Comparison of ENCODE assay signal across 32 cellular contexts in genomic region chr2:181698230-181698629, GRCh38. TPM values are rescaled to one million over a fixed set of nuclear protein-coding genes. Genes with fewer than 3 reads are reported as not detected.
"Had no signal": no experiment of that assay in that cellular context is flagged by ENCODE, and none has a peak within 500 bp of the region (broad histone marks: within the 10 kb centered on the region; RNA-seq: fewer than 3 reads in every experiment).

No MANE protein-coding gene starts in this region.

- H3K36me3 ChIP-seq: ascending aorta, cardiac muscle cell, MG63 had no signal

- H3K9me3 Mint-ChIP-seq: activated naive CD4-positive, alpha-beta T cell treated with anti-CD3 and anti-CD28 coated beads, Interleukin-2, amount 50 U/mL, for 24 hours; central memory CD8-positive, alpha-beta T cell had no signal

- H2AFZ ChIP-seq: PC-9 had no signal

- FAIRE-seq: RCC 7860 had no signal

- H3K27ac Mint-ChIP-seq: activated CD4-positive, alpha-beta T cell treated with anti-CD3 and anti-CD28 coated beads for 36 hours; activated CD4-positive, alpha-beta T cell treated with anti-CD3 and anti-CD28 coated beads, Interleukin-2, amount 10 ng/mL, durations not matched to agents 7 days and 5 days; activated CD8-positive, alpha-beta T cell treated with anti-CD3 and anti-CD28 coated beads, Interleukin-2, amount 10 ng/mL, durations not matched to agents 7 days and 5 days; activated naive CD4-positive, alpha-beta T cell treated with anti-CD3 and anti-CD28 coated beads, Interleukin-2, amount 50 U/mL, for 24 hours; activated naive CD8-positive, alpha-beta T cell treated with anti-CD3 and anti-CD28 coated beads, Interleukin-2, amount 10 ng/mL, durations not matched to agents 7 days and 5 days; activated T-cell treated with anti-CD3 and anti-CD28 coated beads, Interleukin-2, amount 50 U/mL, for 24 hours; activated T-helper 2 cell treated with anti-CD3 and anti-CD28 coated beads, Interferon-gamma antibody, Interleukin-2, Interleukin-4, amounts not matched to agents 10 μg/mL and 5 μg/mL and 100 μg/mL, durations not matched to agents 14 hours and 24 hours and 36 hours; WTC11 had no signal

- H3K27me3 ChIP-seq: ascending aorta had no signal

- H3K27ac ChIP-seq: ascending aorta, cardiac muscle cell, PC-9, RWPE1 had no signal

- DNase-seq: activated CD4-positive, alpha-beta T cell treated with anti-CD3 and anti-CD28 coated beads for 36 hours; activated CD4-positive, alpha-beta T cell treated with anti-CD3 and anti-CD28 coated beads, Interleukin-2, amount 10 ng/mL, durations not matched to agents 7 days and 5 days; activated CD4-positive, alpha-beta T cell treated with anti-CD3 and anti-CD28 coated beads, Interleukin-2, amount 50 U/mL, for 48 hours; activated CD8-positive, alpha-beta T cell treated with anti-CD3 and anti-CD28 coated beads, Interleukin-2, amount 10 ng/mL, durations not matched to agents 7 days and 5 days; activated gamma-delta T cell; activated naive CD4-positive, alpha-beta T cell treated with Interleukin-2 at 50 U/mL for 16 hours; activated naive CD8-positive, alpha-beta T cell treated with anti-CD3 and anti-CD28 coated beads, Interleukin-2, amount 10 ng/mL, durations not matched to agents 7 days and 5 days; activated T-cell treated with anti-CD3 and anti-CD28 coated beads, Interleukin-2, amount 50 U/mL, for 24 hours; amygdala; MG63; NCI-H1092; NCI-H1436 treated with DMSO at 0.1 percent for 48 hours; NCI-H1694 treated with DMSO at 0.1 percent for 48 hours; NCI-H2029; NCI-H345; NCI-H524 treated with DMSO at 0.1 percent for 48 hours; NK-92 treated with Interleukin-12 subunit alpha and Interleukin-12 subunit beta, amount 100 ng/mL, for 24 hours; PC-9 had no signal

- ATAC-seq: activated CD4-positive, alpha-beta T cell treated with anti-CD3 and anti-CD28 coated beads for 36 hours; activated CD4-positive, CD25-positive, alpha-beta regulatory T cell treated with anti-CD3 and anti-CD28 coated beads, Interleukin-2, amount 50 U/mL, for 24 hours; activated CD8-positive, alpha-beta T cell treated with anti-CD3 and anti-CD28 coated beads, Interleukin-2, amount 10 ng/mL, durations not matched to agents 7 days and 5 days; Right ventricle myocardium inferior; WTC11 had no signal

- H3K4me2 ChIP-seq: PC-9 had no signal

- H3K4me3 Mint-ChIP-seq: activated CD4-positive, alpha-beta T cell treated with anti-CD3 and anti-CD28 coated beads for 36 hours; activated CD4-positive, alpha-beta T cell treated with anti-CD3 and anti-CD28 coated beads, Interleukin-2, amount 10 ng/mL, durations not matched to agents 7 days and 5 days; activated CD8-positive, alpha-beta T cell treated with anti-CD3 and anti-CD28 coated beads, Interleukin-2, amount 10 ng/mL, durations not matched to agents 7 days and 5 days; activated naive CD4-positive, alpha-beta T cell treated with anti-CD3 and anti-CD28 coated beads, Interleukin-2, amount 50 U/mL, for 24 hours; activated naive CD8-positive, alpha-beta T cell treated with anti-CD3 and anti-CD28 coated beads, Interleukin-2, amount 10 ng/mL, durations not matched to agents 7 days and 5 days; activated T-cell treated with anti-CD3 and anti-CD28 coated beads, Interleukin-2, amount 50 U/mL, for 24 hours; central memory CD8-positive, alpha-beta T cell; WTC11 had no signal

- H3K9me3 ChIP-seq: ascending aorta, MG63 had no signal

- H3K4me3 ChIP-seq: ascending aorta, cardiac muscle cell, MG63, PC-9 had no signal

- H3K4me1 ChIP-seq: ascending aorta had no signal

- H3K4me1 Mint-ChIP-seq: activated CD4-positive, alpha-beta T cell treated with anti-CD3 and anti-CD28 coated beads for 36 hours; activated CD4-positive, alpha-beta T cell treated with anti-CD3 and anti-CD28 coated beads, Interleukin-2, amount 10 ng/mL, durations not matched to agents 7 days and 5 days; activated naive CD4-positive, alpha-beta T cell treated with anti-CD3 and anti-CD28 coated beads, Interleukin-2, amount 50 U/mL, for 24 hours; activated naive CD8-positive, alpha-beta T cell treated with anti-CD3 and anti-CD28 coated beads, Interleukin-2, amount 10 ng/mL, durations not matched to agents 7 days and 5 days; central memory CD8-positive, alpha-beta T cell; WTC11 had no signal

RNA-seq across cellular contexts. Expression of gene NEUROD1, which starts 17.9 kb away (rescaled TPM):
- total RNA-seq: activated CD4-positive, alpha-beta T cell treated with anti-CD3 and anti-CD28 coated beads for 36 hours; activated CD4-positive, alpha-beta T cell treated with anti-CD3 and anti-CD28 coated beads, Interleukin-2, amount 10 ng/mL, durations not matched to agents 7 days and 5 days; activated CD8-positive, alpha-beta T cell treated with anti-CD3 and anti-CD28 coated beads, Interleukin-2, amount 10 ng/mL, durations not matched to agents 7 days and 5 days; activated naive CD8-positive, alpha-beta T cell treated with anti-CD3 and anti-CD28 coated beads, Interleukin-2, amount 10 ng/mL, durations not matched to agents 7 days and 5 days; activated T-helper 2 cell treated with anti-CD3 and anti-CD28 coated beads, Interferon-gamma antibody, Interleukin-2, Interleukin-4, amounts not matched to agents 10 μg/mL and 5 μg/mL and 100 μg/mL, durations not matched to agents 14 hours and 24 hours and 36 hours; ascending aorta; cardiac muscle cell; NCI-H460; OCI-LY7; PC-9; Right ventricle myocardium inferior; T-helper 1 cell treated with Interleukin-12 subunit alpha and Interleukin-12 subunit beta and Interleukin-4 antibody, amounts not matched to agents 30 ng/mL and 1 ng/mL, for 36 hours; T-helper 2 cell treated with Interferon-gamma antibody and Interleukin-4, amounts not matched to agents 100 ng/mL and 5 ng/mL, for 36 hours had no signal
- polyA plus RNA-seq: cardiac muscle cell had no signal

RNA-seq across cellular contexts. Expression of gene CERKL, which starts 41.3 kb away (rescaled TPM):
- total RNA-seq: activated CD4-positive, alpha-beta T cell treated with anti-CD3 and anti-CD28 coated beads, Interleukin-2, amount 10 ng/mL, durations not matched to agents 7 days and 5 days; activated CD8-positive, alpha-beta T cell treated with anti-CD3 and anti-CD28 coated beads, Interleukin-2, amount 10 ng/mL, durations not matched to agents 7 days and 5 days; activated naive CD8-positive, alpha-beta T cell treated with anti-CD3 and anti-CD28 coated beads, Interleukin-2, amount 10 ng/mL, durations not matched to agents 7 days and 5 days; activated T-helper 2 cell treated with anti-CD3 and anti-CD28 coated beads, Interferon-gamma antibody, Interleukin-2, Interleukin-4, amounts not matched to agents 10 μg/mL and 5 μg/mL and 100 μg/mL, durations not matched to agents 14 hours and 24 hours and 36 hours; ascending aorta; NCI-H460; OCI-LY7; Right ventricle myocardium inferior had no signal
